12 cellular contexts compared by ENCODE assay signal in the genomic region with DNA sequence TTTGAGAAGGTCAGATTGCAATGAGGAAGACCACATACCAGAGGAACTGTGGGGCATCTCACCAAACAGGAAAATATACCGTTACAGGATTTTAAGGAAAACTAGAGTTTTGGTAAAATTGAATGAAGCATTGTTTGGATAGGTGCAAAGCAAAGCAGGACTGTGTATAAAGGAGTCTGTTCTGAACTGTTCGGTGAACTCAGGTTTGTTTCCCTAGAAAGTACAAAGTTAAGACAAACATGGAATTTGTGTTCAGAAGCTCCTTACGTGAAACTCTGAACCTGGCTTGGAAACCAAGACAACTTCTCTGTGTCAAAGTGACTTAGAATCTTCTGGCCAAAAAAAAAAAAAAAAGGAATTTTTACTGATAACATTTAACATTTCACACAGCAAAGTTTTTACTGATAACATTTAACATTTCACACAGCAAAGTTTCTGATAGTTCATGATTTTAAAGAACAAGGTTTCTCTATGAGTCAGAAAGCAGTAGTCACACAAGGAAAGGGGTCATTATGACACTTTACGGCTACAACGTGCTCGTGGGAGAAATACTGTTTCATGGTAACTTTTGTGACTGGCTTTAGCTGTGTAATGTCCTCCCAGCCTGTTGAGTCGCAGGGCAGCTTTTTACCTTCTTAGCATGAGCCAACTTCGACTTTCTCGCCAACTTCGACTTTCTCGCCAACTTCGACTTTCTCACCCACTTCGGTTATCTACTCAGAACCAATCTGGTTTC. TPM values are rescaled to one million over a fixed set of nuclear protein-coding genes. Genes with fewer than 3 reads are reported as not detected.
DNase-seq lines count a peak whose midpoint lies in the region; ATAC-seq and TF ChIP-seq lines count a peak whose summit lies in the region.
"Had no signal": no experiment of that assay in that cellular context is flagged by ENCODE, and none has a peak within 500 bp of the region (broad histone marks: within the 10 kb centered on the region; RNA-seq: fewer than 3 reads in every experiment).

No MANE protein-coding gene starts in this region.

- peaks cover 30% of the 10 kb centered on the region for H3K4me1 Mint-ChIP-seq in activated CD4-positive, alpha-beta memory T cell treated with anti-CD3 and anti-CD28 coated beads for 36 hours (ENCODE audit: low read depth)
- no peaks in the 10 kb centered on the region for H3K4me1 Mint-ChIP-seq in chondrocyte (ENCODE audit: low read depth)

- no peak overlapping the region for H3K27ac ChIP-seq in caudate nucleus (ENCODE audit: low read depth, low read length)
- H3K27ac ChIP-seq: skin epidermis had no signal

- peak overlapping the region; percentile 53 for H3K4me3 Mint-ChIP-seq in activated CD4-positive, alpha-beta memory T cell treated with anti-CD3 and anti-CD28 coated beads for 36 hours
- H3K4me3 Mint-ChIP-seq in chondrocyte (ENCODE audit: unreplicated experiment): no peak overlapping the region

- peak; percentile 66 for DNase-seq in activated CD4-positive, alpha-beta T cell treated with anti-CD3 and anti-CD28 coated beads for 48 hours
- DNase-seq in activated CD4-positive, alpha-beta T cell treated with anti-CD3 and anti-CD28 coated beads for 1 hour: no peak
- DNase-seq in activated CD4-positive, alpha-beta memory T cell treated with anti-CD3 and anti-CD28 coated beads for 36 hours: peak; percentile 74
- DNase-seq in stimulated activated CD8-positive, alpha-beta memory T cell treated with anti-CD3 and anti-CD28 coated beads, Interleukin-15, amount 100 ng/mL, for 48 hours (ENCODE audit: low read depth in 2 of 2): peak; percentile 32 to 38
- DNase-seq in caudate nucleus (lab: John Stamatoyannopoulos, UW) (no peak), chondrocyte (ENCODE audit: low spot score) (no peak), NCI-H526 treated with DMSO at 0.1 percent for 48 hours (lab: John Stamatoyannopoulos, UW) (no peak)
- DNase-seq: activated CD4-positive, CD25-positive, alpha-beta regulatory T cell; head of caudate nucleus had no signal

- peaks cover 28% of the 10 kb centered on the region for H3K36me3 Mint-ChIP-seq in activated CD4-positive, alpha-beta memory T cell treated with anti-CD3 and anti-CD28 coated beads for 36 hours
- H3K36me3 Mint-ChIP-seq in chondrocyte (ENCODE audit: low read depth): peaks cover 18% of the 10 kb centered on the region

- H3K27ac Mint-ChIP-seq in activated CD4-positive, alpha-beta memory T cell treated with anti-CD3 and anti-CD28 coated beads for 36 hours: peak overlapping the region; percentile 86
- no peak overlapping the region for H3K27ac Mint-ChIP-seq in chondrocyte (ENCODE audit: unreplicated experiment)

- peaks cover 11% of the 10 kb centered on the region for H3K9me3 Mint-ChIP-seq in activated CD4-positive, alpha-beta memory T cell treated with anti-CD3 and anti-CD28 coated beads for 36 hours
- H3K9me3 Mint-ChIP-seq in chondrocyte (ENCODE audit: low read depth): peaks cover 11% of the 10 kb centered on the region

- intact Hi-C loops in activated CD4-positive, alpha-beta memory T cell treated with anti-CD3 and anti-CD28 coated beads for 36 hours (cut with micrococcal nuclease): loop anchor here (1.0 to 5.0 kb wide), 7 partner anchors 8 to 39 kb away; no protein-coding TSS in a partner anchor

- no peaks in the 10 kb centered on the region for H3K27me3 Mint-ChIP-seq in activated CD4-positive, alpha-beta memory T cell treated with anti-CD3 and anti-CD28 coated beads for 36 hours
- no peaks in the 10 kb centered on the region for H3K27me3 Mint-ChIP-seq in chondrocyte (ENCODE audit: low read depth)

- POLR2A ChIA-PET in activated CD4-positive, alpha-beta memory T cell treated with anti-CD3 and anti-CD28 coated beads for 36 hours (lab: Charles Lee): interaction anchor here (0.6 to 1.7 kb wide), 7 partner anchors 19 to 185 kb away, joined by 3 to 6 read pairs (median 4); no protein-coding TSS in a partner anchor

- peak; percentile 54 for ATAC-seq in HG02759 (IDR thresholded peaks at IDR 0.05; ENCODE audit: unreplicated experiment)
- ATAC-seq: HCT116 had no signal

- CTCF ChIA-PET in activated CD4-positive, alpha-beta memory T cell treated with anti-CD3 and anti-CD28 coated beads for 36 hours (lab: Charles Lee): interaction anchor here (0.6 to 0.7 kb wide), 2 partner anchors 21 to 142 kb away, joined by 3 read pairs; no protein-coding TSS in a partner anchor

- no peak for TF ChIP-seq CTCF in chondrocyte (IDR thresholded peaks at IDR 0.05)

RNA-seq across cellular contexts. Expression of a gene that starts 21.2 kb away (rescaled TPM):
- 10 to 100 TPM; 10.5 to 11.8 TPM for total RNA-seq in activated CD4-positive, alpha-beta memory T cell treated with anti-CD3 and anti-CD28 coated beads for 36 hours
- total RNA-seq in chondrocyte: 13.1 to 32.2 TPM (median 31.8 TPM) in 3 replicates

RNA-seq across cellular contexts. Expression of a gene that starts 36.9 kb away (rescaled TPM):
- total RNA-seq in activated CD4-positive, alpha-beta memory T cell treated with anti-CD3 and anti-CD28 coated beads for 36 hours: 100 to 1,000 TPM; 101 to 102 TPM
- 58.1 to 60.8 TPM (median 58.9 TPM) in 3 replicates for total RNA-seq in chondrocyte

Comparison
In these comparisons a context has a peak if more than half of its experiments do, and no peak if none do; other contexts are left out.
1. DNase-seq: peak in activated CD4-positive, alpha-beta T cell treated with anti-CD3 and anti-CD28 coated beads for 48 hours (single experiment), activated CD4-positive, alpha-beta memory T cell treated with anti-CD3 and anti-CD28 coated beads for 36 hours (single experiment) and stimulated activated CD8-positive, alpha-beta memory T cell treated with anti-CD3 and anti-CD28 coated beads, Interleukin-15, amount 100 ng/mL, for 48 hours (2 of 2); none in activated CD4-positive, alpha-beta T cell treated with anti-CD3 and anti-CD28 coated beads for 1 hour (single experiment), caudate nucleus (0 of 61), chondrocyte (single experiment) and NCI-H526 treated with DMSO at 0.1 percent for 48 hours (single experiment).